In genomic region chr2:159286709-159287441, GRCh38 we compare ENCODE assay signal across 8 cellular contexts. TPM values are rescaled to one million over a fixed set of nuclear protein-coding genes. Genes with fewer than 3 reads are reported as not detected.
A peak's percentile ranks its signal among the peaks of the same experiment; 100 is the strongest.
DNase-seq lines count a peak whose midpoint lies in the region; ATAC-seq, FAIRE-seq and TF ChIP-seq lines count a peak whose summit lies in the region.

No MANE protein-coding gene starts in this region.

- ATAC-seq in HG02884 (IDR thresholded peaks at IDR 0.05; ENCODE audit: unreplicated experiment) (peak; percentile 85), left ventricle myocardium superior (peak; percentile 99), psoas muscle (peak; percentile 97 to 99 (median 99))

- H3K4me3 ChIP-seq in psoas muscle: peak overlapping the region; percentile 94

- DNase-seq in NCI-H1694 (lab: John Stamatoyannopoulos, UW): peak; percentile 93
- DNase-seq in amygdala (lab: John Stamatoyannopoulos, UW): peak; percentile 74 to 99 (median 94)
- DNase-seq in left ventricle myocardium superior: peak; percentile 100
- peak; percentile 99 for DNase-seq in psoas muscle
- DNase-seq in urothelium cell line (ENCODE audit: low spot score): peak; percentile 99

- 0 to 1% (median 1%) methylated on average over 32 to 50 of the region's 50 CpGs for WGBS in psoas muscle, 3 donors

- peak; percentile 72 for TF ChIP-seq POLR2A in GM15510 (IDR thresholded peaks at IDR 0.05; ENCODE audit: borderline replicate concordance, extremely low read depth, insufficient read length)

- intact Hi-C loops in left ventricle myocardium superior (cut with micrococcal nuclease) (no loop called here), psoas muscle (cut with DNase I) (loop anchor here in 1 of 2 donors (1.0 to 5.0 kb wide), 2 partner anchors 35 to 329 kb away; partner anchors contain the start of gene BAZ2B)

- H3K4me3 Mint-ChIP-seq in T-helper 1 cell treated with Interleukin-12 subunit alpha and Interleukin-12 subunit beta and Interleukin-4 antibody, amounts not matched to agents 30 μg/mL and 1 μg/mL, for 36 hours: peak overlapping the region; percentile 81

- H3K9me3 Mint-ChIP-seq in T-helper 1 cell treated with Interleukin-12 subunit alpha and Interleukin-12 subunit beta and Interleukin-4 antibody, amounts not matched to agents 30 μg/mL and 1 μg/mL, for 36 hours: no peaks in the 10 kb centered on the region

- H3K4me1 ChIP-seq in psoas muscle: peaks cover 14% of the 10 kb centered on the region

- FAIRE-seq in urothelium cell line (lab: Jason Lieb, UNC): no peak

- H3K27me3 ChIP-seq in psoas muscle (ENCODE audit: insufficient read depth in 3 of 3, low read length in 2 of 3): no peaks in the 10 kb centered on the region

- peak overlapping the region; percentile 92 for H3K27ac ChIP-seq in psoas muscle

- no peak for TF ChIP-seq CTCF in psoas muscle (IDR thresholded peaks at IDR 0.05)

- peaks cover 2% of the 10 kb centered on the region for H3K36me3 Mint-ChIP-seq in T-helper 1 cell treated with Interleukin-12 subunit alpha and Interleukin-12 subunit beta and Interleukin-4 antibody, amounts not matched to agents 30 μg/mL and 1 μg/mL, for 36 hours (ENCODE audit: low read depth)

- peak overlapping the region; percentile 80 for H3K27ac Mint-ChIP-seq in T-helper 1 cell treated with Interleukin-12 subunit alpha and Interleukin-12 subunit beta and Interleukin-4 antibody, amounts not matched to agents 30 μg/mL and 1 μg/mL, for 36 hours

- H3K4me1 Mint-ChIP-seq in T-helper 1 cell treated with Interleukin-12 subunit alpha and Interleukin-12 subunit beta and Interleukin-4 antibody, amounts not matched to agents 30 μg/mL and 1 μg/mL, for 36 hours (ENCODE audit: low read depth): peaks cover 18% of the 10 kb centered on the region

- H3K9me3 ChIP-seq in psoas muscle: no peaks in the 10 kb centered on the region

- peaks cover 0 to 8% of the 10 kb centered on the region in 2 donors for H3K36me3 ChIP-seq in psoas muscle (ENCODE audit: insufficient read depth in 1 of 2, low read depth in 1 of 2)

- no peaks in the 10 kb centered on the region for H3K27me3 Mint-ChIP-seq in T-helper 1 cell treated with Interleukin-12 subunit alpha and Interleukin-12 subunit beta and Interleukin-4 antibody, amounts not matched to agents 30 μg/mL and 1 μg/mL, for 36 hours (ENCODE audit: low read depth)

RNA-seq across cellular contexts. Expression of gene WDSUB1, which starts 0.4 kb away (rescaled TPM):
- total RNA-seq in left ventricle myocardium superior (12.1 TPM), psoas muscle (1 to 10 TPM; 3.5 to 4.9 (median 4.3) TPM)
- 1 to 10 TPM; 4.2 to 4.6 (median 4.4) TPM for polyA plus RNA-seq in psoas muscle

Comparison
In these comparisons a context has a peak if more than half of its experiments do, and no peak if none do; other contexts are left out.
1. Peak in every context shown above with its lines: DNase-seq, ATAC-seq, H3K4me3 ChIP-seq and H3K27ac ChIP-seq.